16 cellular contexts compared by ENCODE assay signal in the genomic region with DNA sequence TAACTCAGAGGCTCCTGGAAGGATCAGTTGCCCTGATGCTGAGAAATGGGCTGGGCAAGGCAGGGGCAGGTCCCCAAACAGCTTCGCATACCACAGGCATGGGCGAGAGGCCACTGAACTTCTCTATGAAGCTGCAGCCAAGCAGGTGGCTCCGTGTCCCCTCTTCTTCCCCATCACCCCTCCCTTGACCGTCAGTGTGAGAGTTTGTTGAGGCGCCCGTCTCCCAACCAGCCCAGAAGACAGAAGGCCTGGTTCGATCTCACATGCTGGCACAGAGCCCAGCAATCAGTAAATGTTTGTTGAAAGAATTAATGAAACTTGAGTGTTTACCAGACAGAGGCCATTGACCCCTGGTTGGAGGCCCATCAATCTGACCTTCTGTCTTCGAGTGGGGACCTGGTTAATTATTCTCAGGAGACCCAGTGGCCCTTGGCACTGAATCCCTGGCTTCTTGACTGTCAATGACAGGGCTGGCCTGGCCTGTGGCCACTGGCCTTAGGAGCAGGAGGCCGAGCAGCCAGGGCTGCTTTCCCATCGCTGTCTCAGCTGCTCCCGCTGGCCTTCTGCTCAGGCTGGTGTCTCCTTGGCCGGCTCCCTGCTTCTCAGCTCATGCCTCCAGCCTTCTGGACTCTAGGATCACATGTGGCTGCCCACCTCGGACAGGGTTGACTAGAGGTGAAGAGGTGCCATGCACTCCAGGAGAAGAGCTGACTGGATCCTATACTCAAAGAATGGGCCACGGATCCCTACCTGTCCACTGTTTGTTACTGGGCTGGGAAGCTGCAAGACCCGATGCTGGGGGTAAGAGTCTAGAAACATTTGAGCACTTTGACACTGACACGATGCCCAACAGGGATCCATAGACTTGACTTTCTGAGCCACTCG.
A peak's percentile ranks its signal among the peaks of the same experiment; 100 is the strongest.
DNase-seq lines count a peak whose midpoint lies in the region; ATAC-seq and TF ChIP-seq lines count a peak whose summit lies in the region.
"Had no signal": no experiment of that assay in that cellular context is flagged by ENCODE, and none has a peak within 500 bp of the region (broad histone marks: within the 10 kb centered on the region; RNA-seq: fewer than 3 reads in every experiment).

No MANE protein-coding gene starts in this region.

- no peak for TF ChIP-seq CTCF in mucosa of descending colon (IDR thresholded peaks at IDR 0.05)

- ATAC-seq in mucosa of descending colon = no peak

- no peaks in the 10 kb centered on the region for H3K36me3 ChIP-seq in mucosa of descending colon (ENCODE audit: low read depth)
- H3K36me3 ChIP-seq: esophagus squamous epithelium, ovary, tibial nerve had no signal

- intact Hi-C loops in mucosa of descending colon (cut with DNase I, micrococcal nuclease) = no loop called here

- H3K4me1 ChIP-seq in mucosa of descending colon (ENCODE audit: low read depth) = no peaks in the 10 kb centered on the region

- DNase-seq in COLO668 (lab: John Stamatoyannopoulos, UW; ENCODE audit: unreplicated experiment) (peak; percentile 72), M059J (ENCODE audit: low read depth) (peak; percentile 36), cerebellum (ENCODE audit: low spot score) (peak; percentile 58), mucosa of descending colon (peak in 2 of 3 donors; percentile 37 to 39), DMS 273 (lab: John Stamatoyannopoulos, UW; ENCODE audit: unreplicated experiment) (no peak), NCI-H1436 treated with DMSO at 0.1 percent for 48 hours (lab: John Stamatoyannopoulos, UW) (no peak), NCI-H510A treated with DMSO at 0.1 percent for 48 hours (lab: John Stamatoyannopoulos, UW) (no peak)
- no peak for DNase-seq in activated naive CD4-positive, alpha-beta T cell treated with Interleukin-2 at 50 U/mL for 16 hours
- DNase-seq: activated naive CD8-positive, alpha-beta T cell treated with anti-CD3 and anti-CD28 coated beads, Interleukin-2, amount 10 ng/mL, durations not matched to agents 7 days and 5 days; cortex of kidney; esophagus squamous epithelium; NCI-H1436; NCI-H524 treated with DMSO at 0.1 percent for 48 hours; ovary; stimulated activated CD4-positive, alpha-beta T cell treated with anti-CD3 and anti-CD28 coated beads, Interleukin-2, amount 100 ng/mL, for 24 hours had no signal

- no peaks in the 10 kb centered on the region for H3K9me3 ChIP-seq in mucosa of descending colon
- H3K9me3 ChIP-seq: esophagus squamous epithelium, ovary, tibial nerve had no signal

- no peak overlapping the region for H3K4me3 ChIP-seq in mucosa of descending colon
- H3K4me3 ChIP-seq: esophagus squamous epithelium, ovary, tibial nerve had no signal

Comparison
In these comparisons a context has a peak if more than half of its experiments do, and no peak if none do; other contexts are left out.
1. DNase-seq: peak in COLO668 (single experiment), M059J (single experiment), cerebellum (single experiment) and mucosa of descending colon (2 of 3); none in DMS 273 (single experiment), NCI-H1436 treated with DMSO at 0.1 percent for 48 hours (single experiment), NCI-H510A treated with DMSO at 0.1 percent for 48 hours (single experiment) and activated naive CD4-positive, alpha-beta T cell treated with Interleukin-2 at 50 U/mL for 16 hours (single experiment).